ENCODE assay signal across 19 cellular contexts in genomic region chr3:61772439-61772838, GRCh38.
DNase-seq lines count a peak whose midpoint lies in the region; ATAC-seq, FAIRE-seq and TF ChIP-seq lines count a peak whose summit lies in the region.
"Had no signal": no experiment of that assay in that cellular context is flagged by ENCODE, and none has a peak within 500 bp of the region (broad histone marks: within the 10 kb centered on the region; RNA-seq: fewer than 3 reads in every experiment).

No MANE protein-coding gene starts in this region.

- FAIRE-seq in small intestine (lab: Jason Lieb, UNC) = no peak
- FAIRE-seq: GM12892 had no signal

- H3K36me3 ChIP-seq in psoas muscle (ENCODE audit: insufficient read depth in 1 of 2, low read depth in 1 of 2) (no peaks in the 10 kb centered on the region), small intestine (ENCODE audit: control insufficient read depth in 2 of 2, insufficient read depth in 2 of 2, low read length in 2 of 2) (no peaks in the 10 kb centered on the region)

- H3K27ac ChIP-seq in psoas muscle (no peak overlapping the region), small intestine (ENCODE audit: low read depth in 1 of 2, low read length in 1 of 2) (no peak overlapping the region)
- H3K27ac ChIP-seq: C4-2B, RWPE1 had no signal

- no peaks in the 10 kb centered on the region for H3K9me3 ChIP-seq in psoas muscle
- no peaks in the 10 kb centered on the region for H3K9me3 ChIP-seq in small intestine (ENCODE audit: control insufficient read depth, low read depth)

- 76 to 87% (median 85%) methylated on average over 1 of the region's 1 CpG for WGBS in psoas muscle, 3 donors
- WGBS in small intestine, 3 donors = 89 to 90% (median 90%) methylated on average over 1 of the region's 1 CpG

- H3K27me3 ChIP-seq in psoas muscle (ENCODE audit: insufficient read depth in 3 of 3, low read length in 2 of 3) (no peaks in the 10 kb centered on the region), small intestine (ENCODE audit: control insufficient read depth in 2 of 2, insufficient read depth in 2 of 2, low read length in 2 of 2) (no peaks in the 10 kb centered on the region)

- H3K4me1 Mint-ChIP-seq in HFFc6 (ENCODE audit: low read depth) (peaks cover 42% of the 10 kb centered on the region), chondrocyte (ENCODE audit: low read depth) (peaks cover 22% of the 10 kb centered on the region)

- no peaks in the 10 kb centered on the region for H3K27me3 Mint-ChIP-seq in HFFc6 (ENCODE audit: insufficient read depth)
- no peaks in the 10 kb centered on the region for H3K27me3 Mint-ChIP-seq in chondrocyte (ENCODE audit: low read depth)

- H3K9me3 Mint-ChIP-seq in HFFc6 = no peaks in the 10 kb centered on the region
- H3K9me3 Mint-ChIP-seq in chondrocyte (ENCODE audit: low read depth) = no peaks in the 10 kb centered on the region
- H3K9me3 Mint-ChIP-seq: H9 had no signal

- ATAC-seq in psoas muscle (no peak), GM21526 (IDR thresholded peaks at IDR 0.05; ENCODE audit: low FRiP score, unreplicated experiment) (no peak)
- ATAC-seq: PC-3 had no signal

- no peaks in the 10 kb centered on the region for H3K36me3 Mint-ChIP-seq in HFFc6 (ENCODE audit: low read depth)
- no peaks in the 10 kb centered on the region for H3K36me3 Mint-ChIP-seq in chondrocyte (ENCODE audit: low read depth)

- peak; percentile 10 for DNase-seq in AG08395 (ENCODE audit: low spot score)
- peak; percentile 33 for DNase-seq in HFFc6
- no peak for DNase-seq in chondrocyte (ENCODE audit: low spot score)
- peak; percentile 12 for DNase-seq in hepatic stellate cell (ENCODE audit: low spot score)
- DNase-seq in psoas muscle = no peak
- no peak for DNase-seq in small intestine
- no peak for DNase-seq in globus pallidus (ENCODE audit: low spot score)
- DNase-seq: DND-41, H9, KBM-7, NCI-H1436, NCI-H2029, NCI-H510A, NCI-H774, PC-3 had no signal

- H3K27ac Mint-ChIP-seq in HFFc6 = no peak overlapping the region
- H3K27ac Mint-ChIP-seq in chondrocyte (ENCODE audit: unreplicated experiment) = peak overlapping the region; percentile 15

- H3K4me1 ChIP-seq in psoas muscle (peaks cover 52% of the 10 kb centered on the region), small intestine (ENCODE audit: control insufficient read depth in 2 of 2, insufficient read depth in 1 of 2, low read depth in 1 of 2, low read length in 1 of 2) (no peaks in the 10 kb centered on the region)

- TF ChIP-seq CTCF in HFFc6 (IDR thresholded peaks at IDR 0.05) = no peak
- no peak for TF ChIP-seq CTCF in chondrocyte (IDR thresholded peaks at IDR 0.05)
- TF ChIP-seq CTCF in psoas muscle (IDR thresholded peaks at IDR 0.05) = no peak

- no peak overlapping the region for H3K4me3 Mint-ChIP-seq in HFFc6
- no peak overlapping the region for H3K4me3 Mint-ChIP-seq in chondrocyte (ENCODE audit: unreplicated experiment)
- H3K4me3 Mint-ChIP-seq: H9 had no signal

- intact Hi-C loops in psoas muscle (cut with DNase I) = no loop called here

- H3K4me3 ChIP-seq in psoas muscle (no peak overlapping the region), small intestine (ENCODE audit: low read depth in 1 of 2, low read length in 2 of 2) (no peak overlapping the region)

Comparison
In these comparisons a context has a peak if more than half of its experiments do, and no peak if none do; other contexts are left out.
1. DNase-seq: peak in AG08395 (single experiment), HFFc6 (single experiment) and hepatic stellate cell (single experiment); none in chondrocyte (single experiment), psoas muscle (0 of 2), small intestine (single experiment) and globus pallidus (single experiment).